19 cellular contexts compared by ENCODE assay signal in genomic region chr2:161424992-161425391, GRCh38. TPM values are rescaled to one million over a fixed set of nuclear protein-coding genes. Genes with fewer than 3 reads are reported as not detected.
A peak's percentile ranks its signal among the peaks of the same experiment; 100 is the strongest.
DNase-seq lines count a peak whose midpoint lies in the region; ATAC-seq and TF ChIP-seq lines count a peak whose summit lies in the region.
"Had no signal": no experiment of that assay in that cellular context is flagged by ENCODE, and none has a peak within 500 bp of the region (broad histone marks: within the 10 kb centered on the region; RNA-seq: fewer than 3 reads in every experiment).

No MANE protein-coding gene starts in this region.

- no peak overlapping the region for H3K4me2 ChIP-seq in osteoblast (ENCODE audit: insufficient read depth, low read length)
- H3K4me2 ChIP-seq: KMS-11 had no signal

- H3K79me2 ChIP-seq in osteoblast (ENCODE audit: insufficient read depth, low read length) = no peaks in the 10 kb centered on the region

- H3K27me3 ChIP-seq in CD4-positive, alpha-beta memory T cell (ENCODE audit: insufficient read depth, low read length) = peaks cover 75% of the 10 kb centered on the region
- H3K27me3 ChIP-seq in osteoblast (ENCODE audit: insufficient read depth, low read length) = peaks cover 96% of the 10 kb centered on the region

- CTCF ChIA-PET in CD4-positive, alpha-beta memory T cell (lab: Charles Lee; ENCODE audit: partially characterized antibody) = no interaction called here

- H3K4me1 ChIP-seq in CD4-positive, alpha-beta memory T cell (ENCODE audit: insufficient read depth, low read length) = peaks cover 18% of the 10 kb centered on the region
- H3K4me1 ChIP-seq in osteoblast (ENCODE audit: insufficient read depth, low read length) = no peaks in the 10 kb centered on the region

- H3K36me3 ChIP-seq in CD4-positive, alpha-beta memory T cell (ENCODE audit: insufficient read depth, low read length) = no peaks in the 10 kb centered on the region
- no peaks in the 10 kb centered on the region for H3K36me3 ChIP-seq in osteoblast (ENCODE audit: insufficient read depth, low read length)
- H3K36me3 ChIP-seq: right atrium auricular region, uterus had no signal

- H3K27me3 Mint-ChIP-seq in CD4-positive, alpha-beta memory T cell = peaks cover 67 to 78% of the 10 kb centered on the region in 2 donors
- peaks cover 83 to 86% of the 10 kb centered on the region in 2 donors for H3K27me3 Mint-ChIP-seq in effector memory CD8-positive, alpha-beta T cell

- H3K36me3 Mint-ChIP-seq in CD4-positive, alpha-beta memory T cell = peaks cover 0 to 3% of the 10 kb centered on the region in 2 donors
- peaks cover 8% of the 10 kb centered on the region for H3K36me3 Mint-ChIP-seq in effector memory CD8-positive, alpha-beta T cell (ENCODE audit: insufficient read depth)

- H2AFZ ChIP-seq in osteoblast (ENCODE audit: low read length) = no peak overlapping the region

- H3K27ac ChIP-seq in CD4-positive, alpha-beta memory T cell (ENCODE audit: low read depth, low read length) = no peak overlapping the region
- no peak overlapping the region for H3K27ac ChIP-seq in osteoblast (ENCODE audit: low read depth, low read length)
- H3K27ac ChIP-seq: KMS-11, right atrium auricular region, uterus, VCaP had no signal

- H3K9me3 ChIP-seq in CD4-positive, alpha-beta memory T cell (ENCODE audit: control insufficient read depth in 1 of 2, low read length in 2 of 2) = no peaks in the 10 kb centered on the region
- H3K9me3 ChIP-seq in osteoblast (ENCODE audit: low read depth, low read length) = no peaks in the 10 kb centered on the region
- H3K9me3 ChIP-seq: right atrium auricular region, uterus had no signal

- no peak for DNase-seq in CD4-positive, alpha-beta memory T cell
- DNase-seq in GM20000 (ENCODE audit: low spot score) (peak; percentile 26), osteoblast (ENCODE audit: insufficient read length, low spot score, missing footprints) (peak; percentile 67), NCI-H524 treated with DMSO at 0.1 percent for 48 hours (lab: John Stamatoyannopoulos, UW) (no peak), NCI-H1417 treated with DMSO at 0.1 percent for 48 hours (lab: John Stamatoyannopoulos, UW) (no peak)
- no peak for DNase-seq in effector memory CD8-positive, alpha-beta T cell
- DNase-seq in stimulated activated CD4-positive, alpha-beta T cell treated with anti-CD3 and anti-CD28 coated beads, Interleukin-4, amount 100 ng/mL, for 24 hours = no peak
- DNase-seq: activated CD8-positive, alpha-beta memory T cell treated with anti-CD3 and anti-CD28 coated beads for 24 hours; AML-193; amygdala; DMS 273 treated with DMSO at 0.1 percent for 48 hours; HCEC 1CT; mammary epithelial cell; NCI-H1092; NCI-H510A treated with DMSO at 0.1 percent for 48 hours; uterus had no signal

- intact Hi-C loops in CD4-positive, alpha-beta memory T cell (cut with micrococcal nuclease) = no loop called here

- no peak overlapping the region for H3K4me3 ChIP-seq in CD4-positive, alpha-beta memory T cell (ENCODE audit: low read length in 2 of 2)
- no peak overlapping the region for H3K4me3 ChIP-seq in osteoblast (ENCODE audit: insufficient read depth, low read length)
- H3K4me3 ChIP-seq: right atrium auricular region, uterus had no signal

- H3K27ac Mint-ChIP-seq in CD4-positive, alpha-beta memory T cell = peak overlapping the region in 3 of 7 donors; percentile 15 to 65 (median 36)
- H3K27ac Mint-ChIP-seq in effector memory CD8-positive, alpha-beta T cell = no peak overlapping the region

- no peaks in the 10 kb centered on the region for H4K20me1 ChIP-seq in osteoblast (ENCODE audit: insufficient read depth, low read length)

- peaks cover 0 to 41% (median 18%) of the 10 kb centered on the region in 8 donors for H3K9me3 Mint-ChIP-seq in CD4-positive, alpha-beta memory T cell
- H3K9me3 Mint-ChIP-seq in effector memory CD8-positive, alpha-beta T cell = no peaks in the 10 kb centered on the region

- TF ChIP-seq CTCF in GM20000 (IDR thresholded peaks at IDR 0.05; ENCODE audit: extremely low read depth, missing control alignments) (no peak), osteoblast (IDR thresholded peaks at IDR 0.05; ENCODE audit: extremely low read depth, low read depth, low read length) (no peak)

- H3K4me1 Mint-ChIP-seq in CD4-positive, alpha-beta memory T cell = peaks cover 13 to 41% (median 26%) of the 10 kb centered on the region in 4 donors
- H3K4me1 Mint-ChIP-seq in effector memory CD8-positive, alpha-beta T cell (ENCODE audit: low read depth in 2 of 2) = peaks cover 11 to 18% of the 10 kb centered on the region in 2 donors

- H3K4me3 Mint-ChIP-seq in CD4-positive, alpha-beta memory T cell = peak overlapping the region in 7 of 8 donors; percentile 68 to 90 (median 76)
- H3K4me3 Mint-ChIP-seq in effector memory CD8-positive, alpha-beta T cell = peak overlapping the region; percentile 47 to 57

- POLR2A ChIA-PET in CD4-positive, alpha-beta memory T cell (lab: Charles Lee; ENCODE audit: partially characterized antibody) = no interaction called here

- no peak for ATAC-seq in effector memory CD8-positive, alpha-beta T cell (replicated peaks)

RNA-seq across cellular contexts. Expression of gene TBR1, which starts 8.9 kb away (rescaled TPM):
- not detected for total RNA-seq in CD4-positive, alpha-beta memory T cell
- polyA plus RNA-seq in CD4-positive, alpha-beta memory T cell = not detected
- total RNA-seq in osteoblast = under 0.01 TPM in 1 of 2 replicates, not detected in the other
- total RNA-seq: right atrium auricular region, uterus had no signal
- polyA plus RNA-seq: mammary epithelial cell had no signal

Comparison
In these comparisons a context has a peak if more than half of its experiments do, and no peak if none do; other contexts are left out.
1. DNase-seq: peak in GM20000 (single experiment) and osteoblast (single experiment); none in CD4-positive, alpha-beta memory T cell (0 of 5), effector memory CD8-positive, alpha-beta T cell (0 of 3), NCI-H524 treated with DMSO at 0.1 percent for 48 hours (single experiment), stimulated activated CD4-positive, alpha-beta T cell treated with anti-CD3 and anti-CD28 coated beads, Interleukin-4, amount 100 ng/mL, for 24 hours (single experiment) and NCI-H1417 treated with DMSO at 0.1 percent for 48 hours (single experiment).